ENCODE assay signal across 29 cellular contexts in genomic region chr13:72891423-72891822, GRCh38.
"Had no signal": no experiment of that assay in that cellular context is flagged by ENCODE, and none has a peak within 500 bp of the region (broad histone marks: within the 10 kb centered on the region; RNA-seq: fewer than 3 reads in every experiment).

No MANE protein-coding gene starts in this region.

- DNase-seq: naive thymus-derived CD8-positive, alpha-beta T cell; nephron progenitor cell; nucleus accumbens; pancreas; right cardiac atrium; right lobe of liver; sigmoid colon; spleen; stimulated activated CD4-positive, alpha-beta T cell treated with anti-CD3 and anti-CD28 coated beads, Interleukin-12 subunit alpha, Interleukin-12 subunit beta, amount 100 ng/mL, for 4 hours; stimulated activated CD4-positive, alpha-beta T cell treated with anti-CD3 and anti-CD28 coated beads, Interleukin-1b, Interleukin-23, amount 100 ng/mL, for 48 hours; stimulated activated CD4-positive, alpha-beta T cell treated with anti-CD3 and anti-CD28 coated beads, Interleukin-4, amount 100 ng/mL, for 1 hour; stimulated activated CD4-positive, alpha-beta T cell treated with anti-CD3 and anti-CD28 coated beads, Interleukin-4, amount 100 ng/mL, for 4 hours; stimulated activated CD8-positive, alpha-beta memory T cell treated with anti-CD3 and anti-CD28 coated beads, Interleukin-4, amount 100 ng/mL, for 48 hours; stimulated activated naive CD4-positive, alpha-beta T cell; stimulated activated naive CD8-positive, alpha-beta T cell treated with anti-CD3 and anti-CD28 coated beads, Interleukin-15, amount 100 ng/mL, for 72 hours; stimulated activated naive CD8-positive, alpha-beta T cell treated with anti-CD3 and anti-CD28 coated beads, Interleukin-15, Interleukin-2, amounts not matched to agents 100 U/mL and 50 U/mL, for 24 hours; substantia nigra; testis; tibial artery; transverse colon; upper lobe of right lung; uterus had no signal

- H3K36me3 ChIP-seq: prostate gland had no signal

- H3K9me3 ChIP-seq: neutrophil, pancreas, prostate gland, right lobe of liver, sigmoid colon, spleen, suprapubic skin, testis, tibial artery, transverse colon, upper lobe of right lung, uterus had no signal

- H3K27ac ChIP-seq: neutrophil, pancreas, prostate gland, right lobe of liver, sigmoid colon, skin epidermis, spleen, suprapubic skin, testis, tibial artery, transverse colon, upper lobe of right lung, uterus had no signal

- H3K4me3 ChIP-seq: pancreas, prostate gland, right lobe of liver, sigmoid colon, skin epidermis, smooth muscle cell, spleen, suprapubic skin, testis, tibial artery, transverse colon, upper lobe of right lung, uterus had no signal

- ATAC-seq: naive thymus-derived CD8-positive, alpha-beta T cell; natural killer cell treated with Interleukin-12 subunit alpha and Interleukin-12 subunit beta and Interleukin-15 and Interleukin-18, amount 100 ng/mL, for 72 hours; pancreas; right cardiac atrium; right lobe of liver; stimulated activated memory B cell treated with anti-CD40 and anti-IgM and Interleukin-4, amounts not matched to agents 10 μg/mL and 1 μg/mL and 100 μg/mL, for 72 hours; stimulated activated naive CD8-positive, alpha-beta T cell treated with anti-CD3 and anti-CD28 coated beads, Interleukin-15, amount 100 ng/mL, for 72 hours; stimulated activated naive CD8-positive, alpha-beta T cell treated with anti-CD3 and anti-CD28 coated beads, Interleukin-15, Interleukin-2, amounts not matched to agents 100 U/mL and 50 U/mL, for 24 hours; upper lobe of right lung had no signal

- H3K27me3 ChIP-seq: neutrophil, pancreas, right lobe of liver, sigmoid colon, spleen, suprapubic skin, testis, tibial artery, transverse colon, upper lobe of right lung, uterus had no signal

- H3K4me1 ChIP-seq: pancreas, prostate gland, right lobe of liver, spleen, suprapubic skin, testis, tibial artery, upper lobe of right lung, uterus had no signal
